In genomic region chr18:61334491-61334850, GRCh38 we compare ENCODE assay signal across 12 cellular contexts. TPM values are rescaled to one million over a fixed set of nuclear protein-coding genes. Genes with fewer than 3 reads are reported as not detected.
A peak's percentile ranks its signal among the peaks of the same experiment; 100 is the strongest.
DNase-seq lines count a peak whose midpoint lies in the region; ATAC-seq, FAIRE-seq and TF ChIP-seq lines count a peak whose summit lies in the region.
"Had no signal": no experiment of that assay in that cellular context is flagged by ENCODE, and none has a peak within 500 bp of the region (broad histone marks: within the 10 kb centered on the region; RNA-seq: fewer than 3 reads in every experiment).

No MANE protein-coding gene starts in this region.

- no peak for TF ChIP-seq POLR2A in GM12891 (IDR thresholded peaks at IDR 0.05; ENCODE audit: low read depth, low read length)

- no peak for FAIRE-seq in GM12891 (lab: Jason Lieb, UNC)

- TF ChIP-seq CTCF in heart right ventricle (IDR thresholded peaks at IDR 0.05) (no peak), foreskin fibroblast (IDR thresholded peaks at IDR 0.05; ENCODE audit: low read depth, low read length) (no peak)

- DNase-seq in heart right ventricle = no peak
- DNase-seq in left ventricle myocardium superior = no peak
- peak in 1 of 2 donors; percentile 33 for DNase-seq in foreskin fibroblast
- no peak for DNase-seq in activated CD4-positive, alpha-beta T cell treated with anti-CD3 and anti-CD28 coated beads for 48 hours
- DNase-seq in GM12891 (ENCODE audit: insufficient read length, low spot score) = no peak
- no peak for DNase-seq in aorta
- DNase-seq: ACHN; activated naive CD4-positive, alpha-beta T cell treated with Interleukin-2 at 50 U/mL for 16 hours; MM.1S had no signal

- peak overlapping the region; percentile 82 for H2AFZ ChIP-seq in neuron (ENCODE audit: low read depth, low read length)

- intact Hi-C loops in heart right ventricle (cut with DNase I) = no loop called here
- intact Hi-C loops in left ventricle myocardium superior (cut with micrococcal nuclease) = no loop called here
- intact Hi-C loops in aorta (cut with DNase I) = no loop called here

- H3K9me3 ChIP-seq in heart right ventricle = no peaks in the 10 kb centered on the region
- no peaks in the 10 kb centered on the region for H3K9me3 ChIP-seq in neuron (ENCODE audit: low read length)
- no peaks in the 10 kb centered on the region for H3K9me3 ChIP-seq in aorta (ENCODE audit: control insufficient read depth, low read length)
- H3K9me3 ChIP-seq: neutrophil had no signal

- ATAC-seq in heart right ventricle (no peak), left ventricle myocardium superior (no peak), aorta (ENCODE audit: low FRiP score) (no peak), HG03354 (IDR thresholded peaks at IDR 0.05; ENCODE audit: poor library complexity, severe bottlenecking, unreplicated experiment) (no peak)

- H3K36me3 ChIP-seq in heart right ventricle = no peaks in the 10 kb centered on the region
- no peaks in the 10 kb centered on the region for H3K36me3 ChIP-seq in neuron (ENCODE audit: insufficient read depth, low read length)
- H3K36me3 ChIP-seq in aorta (ENCODE audit: control insufficient read depth in 1 of 2, insufficient read depth in 2 of 2, low read length in 1 of 2) = no peaks in the 10 kb centered on the region
- H3K36me3 ChIP-seq: neutrophil had no signal

- H3K27ac ChIP-seq in heart right ventricle = no peak overlapping the region
- H3K27ac ChIP-seq in aorta (ENCODE audit: low read depth in 1 of 2, low read length in 2 of 2) = no peak overlapping the region
- H3K27ac ChIP-seq: neutrophil had no signal

- H3K4me1 ChIP-seq in heart right ventricle (peaks cover 0 to 21% (median 11%) of the 10 kb centered on the region in 9 donors), neuron (ENCODE audit: insufficient read depth, low read length) (peaks cover 26% of the 10 kb centered on the region), aorta (ENCODE audit: control insufficient read depth in 1 of 2, insufficient read depth in 2 of 2, low read length in 2 of 2) (no peaks in the 10 kb centered on the region)

- H3K27me3 ChIP-seq in heart right ventricle (peaks cover 11 to 44% (median 36%) of the 10 kb centered on the region in 7 donors), neuron (ENCODE audit: insufficient read depth, low read length) (no peaks in the 10 kb centered on the region), aorta (ENCODE audit: control insufficient read depth in 1 of 2, insufficient read depth in 2 of 2, low read length in 1 of 2) (no peaks in the 10 kb centered on the region)

- WGBS in heart right ventricle, 2 donors = 5% methylated on average over 13 of the region's 13 CpGs
- WGBS in aorta, 2 donors = 2 to 5% methylated on average over 13 of the region's 13 CpGs

- peak overlapping the region in 9 of 10 donors; percentile 12 to 56 (median 43) for H3K4me3 ChIP-seq in heart right ventricle
- H3K4me3 ChIP-seq in foreskin fibroblast (ENCODE audit: low read depth in 1 of 2, low read length in 2 of 2) = peak overlapping the region; percentile 22 to 57
- peak overlapping the region; percentile 63 for H3K4me3 ChIP-seq in neuron (ENCODE audit: low read length)
- no peak overlapping the region for H3K4me3 ChIP-seq in aorta (ENCODE audit: low read length in 2 of 2)

TF ChIP-seq in GM12891, 5 proteins besides CTCF, POLR2A, EP300 and RAD21:
- TF ChIP-seq POLR2AphosphoS5 (IDR thresholded peaks at IDR 0.05; ENCODE audit: low read depth, low read length) (no peak), PAX5 (IDR thresholded peaks at IDR 0.05; ENCODE audit: insufficient read depth, low read length, severe bottlenecking) (no peak), POU2F2 (IDR thresholded peaks at IDR 0.05; ENCODE audit: low read depth, low read length) (no peak), SPI1 (IDR thresholded peaks at IDR 0.05; ENCODE audit: low read depth, low read length) (no peak), TAF1 (IDR thresholded peaks at IDR 0.05; ENCODE audit: low read depth, low read length) (no peak)

RNA-seq across cellular contexts. Expression of gene CDH20, which starts 1.2 kb away (rescaled TPM):
- total RNA-seq in heart right ventricle (under 1 TPM in 3 of 10 donors, not detected in 7; 0.08 to 0.39 (median 0.08) TPM), left ventricle myocardium superior (not detected), aorta (not detected)
- polyA plus RNA-seq in heart right ventricle (under 1 TPM in 1 of 2 donors, not detected in 1; 0.07 TPM), aorta (under 1 TPM in 1 of 2 donors, not detected in 1; 0.10 TPM)
- polyA plus RNA-seq in GM12891 (2012; ENCODE audit: low read depth, missing spikeins) = not detected

Comparison
In these comparisons a context has a peak if more than half of its experiments do, and no peak if none do; other contexts are left out.
1. H3K4me3 ChIP-seq: peak in heart right ventricle (9 of 10), foreskin fibroblast (2 of 2) and neuron (single experiment); none in aorta (0 of 2).